In the genomic region with DNA sequence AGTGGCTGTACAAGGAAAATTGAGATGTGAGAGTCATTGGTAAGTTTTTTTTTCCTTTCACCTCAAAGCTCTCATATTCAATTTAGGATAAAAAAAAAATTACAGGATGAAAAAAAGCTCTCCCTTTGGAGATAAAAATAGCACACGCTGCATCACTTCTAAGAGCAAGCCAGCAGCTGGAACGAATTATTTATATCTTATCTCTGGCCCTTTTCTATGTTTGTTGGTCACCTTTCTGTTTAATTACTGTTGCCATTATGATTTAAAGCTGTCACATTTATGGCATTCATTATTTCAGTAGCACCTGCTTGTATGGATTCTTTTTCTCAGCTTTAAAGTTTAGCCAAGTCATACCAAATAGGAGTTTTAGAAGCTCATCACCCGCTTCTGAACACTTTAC, we compare ENCODE assay signal across 20 cellular contexts.
"Had no signal": no experiment of that assay in that cellular context is flagged by ENCODE, and none has a peak within 500 bp of the region (broad histone marks: within the 10 kb centered on the region; RNA-seq: fewer than 3 reads in every experiment).

No MANE protein-coding gene starts in this region.

- DNase-seq: activated CD4-positive, alpha-beta memory T cell treated with anti-CD3 and anti-CD28 coated beads, Interleukin-2, amount 10 ng/mL, durations not matched to agents 7 days and 5 days; activated CD4-positive, alpha-beta T cell treated with anti-CD3 and anti-CD28 coated beads for 4 hours; activated effector memory CD4-positive, alpha-beta T cell treated with Interleukin-2 at 50 U/mL for 16 hours; activated naive CD4-positive, alpha-beta T cell treated with anti-CD3 and anti-CD28 coated beads, Interleukin-2, amount 50 U/mL, for 16 hours; activated T-cell treated with anti-CD3 and anti-CD28 coated beads, Interleukin-2, amount 50 U/mL, for 24 hours; colonic mucosa; hippocampal formation; left lung; mucosa of descending colon; occipital lobe; T-helper 17 cell had no signal

- FAIRE-seq: astrocyte, endometrium, keratinocyte had no signal

- H3K27me3 ChIP-seq: colonic mucosa, left lung had no signal

- H3K36me3 ChIP-seq: colonic mucosa, left lung, prostate gland, thoracic aorta had no signal

- H3K9me3 ChIP-seq: colonic mucosa, left lung, mucosa of descending colon, prostate gland, thoracic aorta had no signal

- H3K4me1 ChIP-seq: colonic mucosa, left lung, prostate gland had no signal

- H3K27ac ChIP-seq: colonic mucosa, left lung, prostate gland, thoracic aorta had no signal

- ATAC-seq: esophagus mucosa; left lung; mucosa of descending colon; natural killer cell treated with Interleukin-12 subunit alpha and Interleukin-12 subunit beta and Interleukin-15 and Interleukin-18, amount 100 ng/mL, for 72 hours; sciatic nerve; stimulated activated effector memory CD8-positive, alpha-beta T cell treated with anti-CD3 and anti-CD28 coated beads, Interleukin-12 subunit alpha, Interleukin-12 subunit beta, amount 100 ng/mL, for 72 hours; T-helper 17 cell had no signal

- H3K4me3 ChIP-seq: colonic mucosa, left lung, mucosa of descending colon, prostate gland, thoracic aorta had no signal
